ENCODE assay signal across 27 cellular contexts in the genomic region with DNA sequence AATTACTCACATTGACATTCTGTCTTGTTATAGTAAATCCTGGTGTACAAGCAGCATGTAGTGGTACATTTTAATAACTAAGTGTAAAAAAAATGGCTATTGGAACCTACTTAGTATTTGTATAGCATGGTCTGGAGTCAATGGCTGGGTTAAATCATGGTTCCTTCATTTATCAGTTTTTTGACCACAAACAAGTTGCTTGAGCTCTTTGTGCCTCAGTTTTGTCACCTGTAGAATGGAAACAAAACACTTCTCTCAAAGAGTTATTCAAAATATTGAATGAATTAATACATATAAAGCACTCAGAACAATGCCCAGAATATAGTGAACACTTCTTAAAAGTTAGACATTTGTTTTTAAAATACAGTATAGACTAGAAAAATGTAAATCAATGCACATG.
"Had no signal": no experiment of that assay in that cellular context is flagged by ENCODE, and none has a peak within 500 bp of the region (broad histone marks: within the 10 kb centered on the region; RNA-seq: fewer than 3 reads in every experiment).

No MANE protein-coding gene starts in this region.

- H3K27me3 ChIP-seq: stomach, suprapubic skin, testis, thyroid gland, tibial artery, tibial nerve, transverse colon, upper lobe of left lung, upper lobe of right lung, uterus, vagina had no signal

- H3K9me3 ChIP-seq: stomach, suprapubic skin, testis, thoracic aorta, thyroid gland, tibial artery, tibial nerve, transverse colon, upper lobe of left lung, upper lobe of right lung, uterus, vagina had no signal

- H3K36me3 ChIP-seq: stomach, suprapubic skin, thoracic aorta, thyroid gland, tibial artery, tibial nerve, transverse colon, upper lobe of left lung, upper lobe of right lung, uterus, vagina had no signal

- H3K27ac ChIP-seq: stomach, suprapubic skin, testis, thoracic aorta, thyroid gland, tibial artery, tibial nerve, transverse colon, upper lobe of left lung, upper lobe of right lung, uterus, vagina had no signal

- H3K4me3 ChIP-seq: stomach, suprapubic skin, testis, thoracic aorta, thyroid gland, tibial artery, tibial nerve, transverse colon, upper lobe of left lung, upper lobe of right lung, uterus, vagina had no signal

- FAIRE-seq: urothelium cell line had no signal

- DNase-seq: stimulated activated CD4-positive, alpha-beta T cell treated with anti-CD3 and anti-CD28 coated beads, Interleukin-2, amount 100 ng/mL, for 48 hours; stimulated activated CD4-positive, alpha-beta T cell treated with anti-CD3 and anti-CD28 coated beads, Interleukin-4, amount 100 ng/mL, for 1 hour; stimulated activated CD4-positive, alpha-beta T cell treated with anti-CD3 and anti-CD28 coated beads, Interleukin-4, amount 100 ng/mL, for 24 hours; stimulated activated CD4-positive, alpha-beta T cell treated with anti-CD3 and anti-CD28 coated beads, Interleukin-4, amount 100 ng/mL, for 4 hours; stimulated activated CD8-positive, alpha-beta memory T cell treated with anti-CD3 and anti-CD28 coated beads, Interleukin-4, amount 100 ng/mL, for 48 hours; stimulated activated naive B cell treated with anti-CD40 and anti-IgM and Interleukin-4, amounts not matched to agents 10 μg/mL and 1 μg/mL and 100 μg/mL, for 72 hours; stimulated activated naive CD4-positive, alpha-beta T cell; stimulated activated naive CD4-positive, alpha-beta T cell treated with Interleukin-2 at 50 U/mL for 16 hours; stimulated activated naive CD8-positive, alpha-beta T cell treated with anti-CD3 and anti-CD28 coated beads, Interleukin-15, amount 100 ng/mL, for 72 hours; stimulated activated naive CD8-positive, alpha-beta T cell treated with anti-CD3 and anti-CD28 coated beads, Interleukin-15, Interleukin-2, amounts not matched to agents 100 U/mL and 50 U/mL, for 24 hours; stomach; substantia nigra; testis; thyroid gland; tibial artery; transverse colon; trophoblast cell; upper lobe of left lung; upper lobe of right lung; uterus had no signal

- H3K4me1 ChIP-seq: stomach, suprapubic skin, testis, tibial artery, tibial nerve, transverse colon, upper lobe of left lung, upper lobe of right lung, uterus, vagina had no signal

- ATAC-seq: stimulated activated effector memory CD8-positive, alpha-beta T cell treated with anti-CD3 and anti-CD28 coated beads, Interleukin-12 subunit alpha, Interleukin-12 subunit beta, amount 100 ng/mL, for 72 hours; stimulated activated memory B cell treated with anti-CD40 and anti-IgM and Interleukin-4, amounts not matched to agents 10 μg/mL and 1 μg/mL and 100 μg/mL, for 72 hours; stimulated activated naive B cell treated with anti-CD40 and anti-IgM and Interleukin-4, amounts not matched to agents 10 μg/mL and 1 μg/mL and 100 μg/mL, for 72 hours; stimulated activated naive CD8-positive, alpha-beta T cell treated with anti-CD3 and anti-CD28 coated beads, Interleukin-15, amount 100 ng/mL, for 72 hours; stimulated activated naive CD8-positive, alpha-beta T cell treated with anti-CD3 and anti-CD28 coated beads, Interleukin-15, Interleukin-2, amounts not matched to agents 100 U/mL and 50 U/mL, for 24 hours; upper lobe of right lung had no signal
